Comparison of ENCODE assay signal across 17 cellular contexts in the genomic region with DNA sequence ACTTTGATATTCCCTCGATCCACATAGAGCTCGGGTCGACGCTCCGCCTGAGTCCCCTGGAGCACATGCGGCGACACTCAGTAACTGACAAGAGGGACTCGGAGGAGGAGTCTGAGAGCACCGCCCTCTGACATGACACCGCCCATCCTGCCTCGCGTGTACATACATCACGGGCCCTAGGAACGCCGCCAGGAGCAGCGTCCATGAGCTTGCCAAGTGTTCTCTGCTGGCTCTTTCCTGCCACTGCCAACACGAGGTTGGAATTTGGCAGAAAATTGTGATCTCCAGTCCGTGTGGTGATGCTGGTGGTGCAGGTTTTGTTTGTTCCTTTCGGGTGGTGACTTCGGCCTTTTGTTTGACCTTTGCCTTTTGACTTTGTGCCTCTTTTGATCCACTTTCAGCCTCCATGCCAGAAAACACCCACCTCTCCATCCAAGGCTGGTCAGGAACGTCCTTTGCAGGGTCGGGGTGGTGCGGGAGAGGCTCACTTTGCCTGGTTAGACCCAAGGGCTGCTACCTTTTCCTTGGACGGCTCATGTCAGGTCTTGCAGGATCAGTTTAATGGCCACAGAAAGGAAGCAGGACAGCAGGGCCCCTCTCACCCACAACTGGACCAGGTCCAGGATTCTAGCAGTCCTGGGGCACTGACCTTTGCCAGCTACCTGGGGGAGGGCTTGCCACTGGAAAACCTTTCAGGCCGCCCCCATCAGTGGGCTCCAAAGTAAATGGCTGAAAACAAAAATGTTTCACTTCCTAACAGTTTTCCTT. TPM values are rescaled to one million over a fixed set of nuclear protein-coding genes. Genes with fewer than 3 reads are reported as not detected.
DNase-seq lines count a peak whose midpoint lies in the region; ATAC-seq, FAIRE-seq and TF ChIP-seq lines count a peak whose summit lies in the region.
"Had no signal": no experiment of that assay in that cellular context is flagged by ENCODE, and none has a peak within 500 bp of the region (broad histone marks: within the 10 kb centered on the region; RNA-seq: fewer than 3 reads in every experiment).

No MANE protein-coding gene starts in this region.

- H3K4me2 ChIP-seq in BLaER1 (peak overlapping the region; percentile 97), H9 (ENCODE audit: insufficient read depth, insufficient read length, low read length) (no peak overlapping the region), H1 (ENCODE audit: insufficient read depth in 1 of 2, low read depth in 2 of 2, low read length in 2 of 2) (no peak overlapping the region), mesendoderm (ENCODE audit: low read length) (no peak overlapping the region)

- H2AK5ac ChIP-seq in H9 (ENCODE audit: insufficient read length, low read length) (no peak overlapping the region), H1 (ENCODE audit: low read depth, low read length) (no peak overlapping the region), mesendoderm (ENCODE audit: low read length) (no peak overlapping the region)

- H2BK15ac ChIP-seq in H9 (ENCODE audit: low read depth, low read length) (no peak overlapping the region), H1 (ENCODE audit: low read length) (no peak overlapping the region), mesendoderm (replicated peaks; ENCODE audit: low read depth) (no peak overlapping the region)

- H2BK5ac ChIP-seq in H9 (ENCODE audit: insufficient read length, low read length), result no peak overlapping the region
- H2BK5ac ChIP-seq in H1 (ENCODE audit: low read depth, low read length), result no peak overlapping the region
- no peak overlapping the region for H2BK5ac ChIP-seq in mesendoderm (ENCODE audit: low read length)

- no peak for TF ChIP-seq EP300 in H1 (IDR thresholded peaks at IDR 0.05; ENCODE audit: borderline replicate concordance in 1 of 2, low read depth in 2 of 2, low read length in 2 of 2)

- H3K4me1 ChIP-seq in BLaER1 (peaks cover 96% of the 10 kb centered on the region), H9 (ENCODE audit: insufficient read depth, low read length) (no peaks in the 10 kb centered on the region), H1 (replicated peaks in 1 of 4; ENCODE audit: control insufficient read depth in 3 of 4, insufficient read depth in 4 of 4, low read length in 3 of 4) (peaks cover 0 to 17% (median 6%) of the 10 kb centered on the region in 4 experiments; a peak in 5 of 7 replicates), mesendoderm (ENCODE audit: control insufficient read depth, low read depth, low read length) (no peaks in the 10 kb centered on the region)

- H3K79me1 ChIP-seq in H9 (ENCODE audit: insufficient read depth, low read depth, low read length, poor library complexity, severe bottlenecking) (no peaks in the 10 kb centered on the region), H1 (ENCODE audit: low read depth, low read length) (peaks cover 3% of the 10 kb centered on the region), mesendoderm (ENCODE audit: low read length) (no peaks in the 10 kb centered on the region)

- H3K23me2 ChIP-seq in H9 (ENCODE audit: insufficient read length, low read depth, low read length, poor library complexity, severe bottlenecking) (no peaks in the 10 kb centered on the region), H1 (ENCODE audit: low read depth, low read length) (no peaks in the 10 kb centered on the region)

- POLR2A ChIA-PET in H1 (lab: Charles Lee; ENCODE audit: partially characterized antibody), result interaction anchor here (0.9 to 2.7 kb wide), 7 partner anchors 9 to 38 kb away, joined by 3 to 7 read pairs (median 4); no protein-coding TSS in a partner anchor

- peaks cover 53% of the 10 kb centered on the region for H3K36me3 ChIP-seq in BLaER1
- H3K36me3 ChIP-seq in H1 (ENCODE audit: control insufficient read depth in 2 of 4, insufficient read depth in 4 of 4, low read length in 3 of 4), result peaks cover 31 to 56% (median 43%) of the 10 kb centered on the region in 4 experiments
- peaks cover 23% of the 10 kb centered on the region for H3K36me3 ChIP-seq in mesendoderm (ENCODE audit: control insufficient read depth, insufficient read depth, low read length)

- CTCF ChIA-PET in H1 (lab: Charles Lee; ENCODE audit: partially characterized antibody), result interaction anchor here (1.0 to 2.2 kb wide), 3 partner anchors 13 to 62 kb away, joined by 3 to 5 read pairs (median 4); no protein-coding TSS in a partner anchor

- peak overlapping the region; percentile 68 for H3K9ac ChIP-seq in BLaER1
- no peak overlapping the region for H3K9ac ChIP-seq in H9 (ENCODE audit: extremely low read depth, insufficient read length, low read length)
- no peak overlapping the region for H3K9ac ChIP-seq in H1 (replicated peaks in 1 of 4; ENCODE audit: extremely low read depth in 1 of 4, low read depth in 3 of 4, low read length in 3 of 4)
- no peak overlapping the region for H3K9ac ChIP-seq in mesendoderm (ENCODE audit: low read length)
- H3K9ac ChIP-seq: GM23248 had no signal

- H3K4ac ChIP-seq in H9 (ENCODE audit: low read depth, low read length) (no peak overlapping the region), H1 (replicated peaks; ENCODE audit: insufficient read length, low read depth, low read length) (no peak overlapping the region), mesendoderm (ENCODE audit: low read depth, low read length) (no peak overlapping the region)

- peak overlapping the region; percentile 81 for H3K27ac ChIP-seq in BLaER1
- no peak overlapping the region for H3K27ac ChIP-seq in H9 (ENCODE audit: insufficient read length, low read depth, low read length)
- no peak overlapping the region for H3K27ac ChIP-seq in H1 (ENCODE audit: low read depth, low read length)
- no peak overlapping the region for H3K27ac ChIP-seq in mesendoderm (ENCODE audit: low read depth, low read length)
- H3K27ac ChIP-seq: esophagus squamous epithelium, GM23248, RWPE1 had no signal

- no peaks in the 10 kb centered on the region for H3K9me3 Mint-ChIP-seq in H9
- no peaks in the 10 kb centered on the region for H3K9me3 Mint-ChIP-seq in effector memory CD8-positive, alpha-beta T cell
- H3K9me3 Mint-ChIP-seq: activated B cell treated with CpG ODN at 0.5 μM for 24 hours had no signal

- TF ChIP-seq POLR2A in H1 (IDR thresholded peaks at IDR 0.05; ENCODE audit: control extremely low read depth in 1 of 2, low read depth in 2 of 2, low read length in 2 of 2), result no peak; a peak in 2 of 3 replicates

- no peak overlapping the region for H2BK12ac ChIP-seq in H9 (ENCODE audit: insufficient read length, low read depth, low read length)
- H2BK12ac ChIP-seq in H1 (ENCODE audit: low read depth, low read length), result no peak overlapping the region

- no peak overlapping the region for H2AFZ ChIP-seq in H9 (ENCODE audit: low read length)
- no peak overlapping the region for H2AFZ ChIP-seq in H1 (ENCODE audit: low read length)
- H2AFZ ChIP-seq: GM23248 had no signal

- peak overlapping the region in 1 of 3 experiments; percentile 65; a peak in 1 of 7 replicates for H3K27ac Mint-ChIP-seq in H9
- H3K27ac Mint-ChIP-seq in effector memory CD8-positive, alpha-beta T cell, result no peak overlapping the region

- H3K4me1 Mint-ChIP-seq in H9, result peaks cover 24 to 32% of the 10 kb centered on the region in 2 experiments
- H3K4me1 Mint-ChIP-seq in effector memory CD8-positive, alpha-beta T cell (ENCODE audit: low read depth in 2 of 2), result peaks cover 0 to 1% of the 10 kb centered on the region in 2 donors

- H3K14ac ChIP-seq in H9 (ENCODE audit: insufficient read depth, low read length) (no peak overlapping the region), H1 (ENCODE audit: insufficient read length) (no peak overlapping the region)

- peaks cover 2% of the 10 kb centered on the region; the same call in 1 of the 2 replicates for H3K27me3 Mint-ChIP-seq in H9 (ENCODE audit: low read depth)
- H3K27me3 Mint-ChIP-seq in effector memory CD8-positive, alpha-beta T cell, result peaks cover 0 to 2% of the 10 kb centered on the region in 2 donors
- H3K27me3 Mint-ChIP-seq: activated B cell treated with CpG ODN at 0.5 μM for 24 hours had no signal

- H4K20me1 ChIP-seq in BLaER1, result peaks cover 17% of the 10 kb centered on the region; the same call in 1 of the 2 replicates
- no peaks in the 10 kb centered on the region for H4K20me1 ChIP-seq in H9 (ENCODE audit: control insufficient read depth, insufficient read depth, insufficient read length)
- peaks cover 4 to 7% of the 10 kb centered on the region in 2 experiments for H4K20me1 ChIP-seq in H1 (replicated peaks in 1 of 2; ENCODE audit: control insufficient read depth in 1 of 2, insufficient read depth in 2 of 2, low read length in 2 of 2)

- H3K56ac ChIP-seq in H9 (ENCODE audit: insufficient read length, low read depth, low read length) (no peak overlapping the region), H1 (replicated peaks; ENCODE audit: insufficient read length, low read depth, low read length) (no peak overlapping the region), mesendoderm (ENCODE audit: low read length) (no peak overlapping the region)

- H2BK20ac ChIP-seq in H9 (ENCODE audit: low read depth, low read length, poor library complexity, severe bottlenecking) (no peak overlapping the region), H1 (ENCODE audit: low read length) (no peak overlapping the region)

- peaks cover 20 to 57% (median 52%) of the 10 kb centered on the region in 3 experiments for H3K36me3 Mint-ChIP-seq in H9 (ENCODE audit: insufficient read depth in 1 of 3, low read depth in 3 of 3)
- peaks cover 29% of the 10 kb centered on the region for H3K36me3 Mint-ChIP-seq in effector memory CD8-positive, alpha-beta T cell (ENCODE audit: insufficient read depth)

- no peak overlapping the region for H3K4me3 Mint-ChIP-seq in H9
- H3K4me3 Mint-ChIP-seq in effector memory CD8-positive, alpha-beta T cell, result no peak overlapping the region
- H3K4me3 Mint-ChIP-seq: activated B cell treated with CpG ODN at 0.5 μM for 24 hours had no signal

- TF ChIP-seq CTCF in H9 (conservative IDR thresholded peaks at IDR 0.05) (no peak), H1 (IDR thresholded peaks at IDR 0.05; ENCODE audit: control extremely low read depth in 1 of 3, insufficient read depth in 1 of 3, low read depth in 1 of 3, low read length in 3 of 3) (no peak)

- H3K79me2 ChIP-seq in H9 (ENCODE audit: insufficient read depth, low read length), result no peaks in the 10 kb centered on the region
- H3K79me2 ChIP-seq in H1 (ENCODE audit: control insufficient read depth in 1 of 2, insufficient read depth in 2 of 2, low read length in 2 of 2), result no peaks in the 10 kb centered on the region
- H3K79me2 ChIP-seq in mesendoderm (ENCODE audit: control insufficient read depth, insufficient read depth, low read length), result no peaks in the 10 kb centered on the region

- H3K18ac ChIP-seq in H9 (ENCODE audit: insufficient read length, low read depth, low read length) (no peak overlapping the region), H1 (ENCODE audit: extremely low read depth, low read length) (no peak overlapping the region), mesendoderm (ENCODE audit: low read length) (no peak overlapping the region)

- no peak overlapping the region for H4K8ac ChIP-seq in H9 (replicated peaks; ENCODE audit: insufficient read length, low read depth, low read length)
- H4K8ac ChIP-seq in H1 (ENCODE audit: extremely low read depth, insufficient read depth, low read length), result no peak overlapping the region
- H4K8ac ChIP-seq in mesendoderm (ENCODE audit: low read depth, low read length), result no peak overlapping the region

- no peaks in the 10 kb centered on the region for H3K9me3 ChIP-seq in BLaER1
- H3K9me3 ChIP-seq in H9 (ENCODE audit: control insufficient read depth, low read depth, low read length), result no peaks in the 10 kb centered on the region
- H3K9me3 ChIP-seq in H1 (ENCODE audit: insufficient read depth in 2 of 2, low read depth in 1 of 2, low read length in 1 of 2), result no peaks in the 10 kb centered on the region
- H3K9me3 ChIP-seq: esophagus squamous epithelium, MG63 had no signal

- WGBS in H9 (ENCODE audit: extremely low coverage, insufficient read length, low lambda C conversion rate), result no CpG with 5 or more reads among the region's 25 CpGs
- WGBS in H1 (ENCODE audit: extremely low coverage in 1 of 2, insufficient coverage in 1 of 2, insufficient read length in 1 of 2, insufficient replicate concordance in 2 of 2, low coverage in 1 of 2, low lambda C conversion rate in 2 of 2, missing lambda C conversion rate in 1 of 2), 2 experiments, result 93% methylated on average over 25 of the region's 25 CpGs; no CpG with 5 or more reads in 1 of the 2 experiments
- no CpG with 5 or more reads among the region's 25 CpGs for WGBS in mesendoderm (ENCODE audit: extremely low coverage, insufficient coverage, low lambda C conversion rate)

- H3K4me3 ChIP-seq in BLaER1, result peak overlapping the region; percentile 50
- H3K4me3 ChIP-seq in H1 (ENCODE audit: extremely low read depth in 1 of 4, insufficient read depth in 2 of 4, low read depth in 3 of 4, low read length in 4 of 4), result no peak overlapping the region
- no peak overlapping the region for H3K4me3 ChIP-seq in mesendoderm (ENCODE audit: low read length)
- H3K4me3 ChIP-seq: dorsolateral prefrontal cortex, esophagus squamous epithelium, GM23248, MG63 had no signal

- no peak overlapping the region for H4K91ac ChIP-seq in H9 (ENCODE audit: insufficient read length, low read depth, low read length)
- H4K91ac ChIP-seq in H1 (replicated peaks; ENCODE audit: insufficient read length, low read length), result no peak overlapping the region

- H2BK120ac ChIP-seq in H9 (ENCODE audit: low read depth, low read length, poor library complexity, severe bottlenecking) (no peak overlapping the region), H1 (replicated peaks; ENCODE audit: low read depth, low read length) (no peak overlapping the region), mesendoderm (ENCODE audit: low read depth, low read length) (no peak overlapping the region)

- no peak for ATAC-seq in effector memory CD8-positive, alpha-beta T cell (replicated peaks)
- ATAC-seq in GM18867 (IDR thresholded peaks at IDR 0.05; ENCODE audit: unreplicated experiment), result no peak

- H3K23ac ChIP-seq in H9 (ENCODE audit: insufficient read length, low read depth, low read length) (no peak overlapping the region), H1 (ENCODE audit: insufficient read length) (no peak overlapping the region), mesendoderm (ENCODE audit: low read length) (no peak overlapping the region)

- H3K27me3 ChIP-seq in BLaER1 (no peaks in the 10 kb centered on the region), H9 (ENCODE audit: insufficient read depth, low read length) (no peaks in the 10 kb centered on the region), H1 (replicated peaks in 1 of 4; ENCODE audit: control insufficient read depth in 3 of 4, extremely low read depth in 1 of 4, insufficient read depth in 3 of 4, low read length in 3 of 4) (no peaks in the 10 kb centered on the region), mesendoderm (ENCODE audit: insufficient read depth, low read length, poor library complexity) (no peaks in the 10 kb centered on the region)
- H3K27me3 ChIP-seq: dorsolateral prefrontal cortex, esophagus squamous epithelium, MG63 had no signal

- no peak for TF ChIP-seq RAD21 in H1 (IDR thresholded peaks at IDR 0.05 in 1 of 2, conservative IDR thresholded peaks at IDR 0.05 in 1 of 2; ENCODE audit: low read depth in 2 of 2, low read length in 2 of 2)

- DNase-seq in H9 (peak; percentile 69), H1 (ENCODE audit: low read depth in 1 of 2, low spot score in 2 of 2) (no peak), mesendoderm (peak; percentile 17)
- no peak for DNase-seq in activated CD4-positive, CD25-positive, alpha-beta regulatory T cell treated with anti-CD3 and anti-CD28 coated beads, Interleukin-2, amount 50 U/mL, for 72 hours
- DNase-seq in effector memory CD8-positive, alpha-beta T cell, result no peak
- DNase-seq: activated B cell treated with CpG ODN at 0.5 μM for 24 hours, activated gamma-delta T cell, DMS79, esophagus squamous epithelium, GM23248, MG63, NCI-H2081 treated with DMSO at 0.1 percent for 48 hours, NCI-H69 had no signal

- H4K5ac ChIP-seq in H9 (ENCODE audit: insufficient read length, low read depth, low read length) (no peak overlapping the region), H1 (ENCODE audit: insufficient read length, low read depth, low read length) (no peak overlapping the region), mesendoderm (ENCODE audit: low read length) (no peak overlapping the region)

- H3T11ph ChIP-seq in H9 (ENCODE audit: low read length), result no peak overlapping the region

- no peak for FAIRE-seq in H1 (lab: Jason Lieb, UNC)

RNA-seq across cellular contexts. Expression of gene ELAC2, which starts 27.6 kb away (rescaled TPM):
- 87.2 and 90.7 TPM in 2 replicates for total RNA-seq in H9 (2021)
- 91.6 and 94.9 TPM in 2 replicates for total RNA-seq in H1 (2021; fragmentation: NEBNext Ultra II Directional; extraction: Animal tissue kit (Norgen Biotek cat#: 25700))
- polyA plus RNA-seq in H1 (2011; rRNA removed), result 126 and 127 TPM in 2 replicates
- polyA plus RNA-seq in H1 (2011; cell fraction: cytosol; rRNA removed), result 117 TPM
- 407 TPM for polyA plus RNA-seq in H1 (2011; cell fraction: nucleus; rRNA removed)
- 76.2 to 98.4 TPM (median 90.2 TPM) in 4 replicates for polyA plus RNA-seq in H1 (2012, experiment 1 of 2)
- 66.2 TPM for polyA plus RNA-seq in H1 (2012, experiment 2 of 2)
- polyA plus RNA-seq in H1 (2013, experiment 1 of 2), result 92.9 TPM
- polyA plus RNA-seq in H1 (2013, experiment 2 of 2), result 78.1 TPM
- 244 and 256 TPM in 2 replicates for polyA minus RNA-seq in H1 (2011; rRNA and poly(A)+ RNA removed)
- polyA minus RNA-seq in H1 (2011; cell fraction: cytosol; rRNA and poly(A)+ RNA removed), result 73.7 TPM
- 135 TPM for polyA minus RNA-seq in H1 (2011; cell fraction: nucleus; rRNA and poly(A)+ RNA removed)
- polyA plus RNA-seq in mesendoderm (2013, experiment 1 of 2), result 80.8 TPM
- 82.3 TPM for polyA plus RNA-seq in mesendoderm (2013, experiment 2 of 2)

Comparison
In these comparisons a context has a peak if more than half of its experiments do, and no peak if none do; other contexts are left out.
1. DNase-seq: peak in H9 (single experiment) and mesendoderm (single experiment); none in H1 (0 of 2), activated CD4-positive, CD25-positive, alpha-beta regulatory T cell treated with anti-CD3 and anti-CD28 coated beads, Interleukin-2, amount 50 U/mL, for 72 hours (single experiment) and effector memory CD8-positive, alpha-beta T cell (0 of 3).